In the genomic region with DNA sequence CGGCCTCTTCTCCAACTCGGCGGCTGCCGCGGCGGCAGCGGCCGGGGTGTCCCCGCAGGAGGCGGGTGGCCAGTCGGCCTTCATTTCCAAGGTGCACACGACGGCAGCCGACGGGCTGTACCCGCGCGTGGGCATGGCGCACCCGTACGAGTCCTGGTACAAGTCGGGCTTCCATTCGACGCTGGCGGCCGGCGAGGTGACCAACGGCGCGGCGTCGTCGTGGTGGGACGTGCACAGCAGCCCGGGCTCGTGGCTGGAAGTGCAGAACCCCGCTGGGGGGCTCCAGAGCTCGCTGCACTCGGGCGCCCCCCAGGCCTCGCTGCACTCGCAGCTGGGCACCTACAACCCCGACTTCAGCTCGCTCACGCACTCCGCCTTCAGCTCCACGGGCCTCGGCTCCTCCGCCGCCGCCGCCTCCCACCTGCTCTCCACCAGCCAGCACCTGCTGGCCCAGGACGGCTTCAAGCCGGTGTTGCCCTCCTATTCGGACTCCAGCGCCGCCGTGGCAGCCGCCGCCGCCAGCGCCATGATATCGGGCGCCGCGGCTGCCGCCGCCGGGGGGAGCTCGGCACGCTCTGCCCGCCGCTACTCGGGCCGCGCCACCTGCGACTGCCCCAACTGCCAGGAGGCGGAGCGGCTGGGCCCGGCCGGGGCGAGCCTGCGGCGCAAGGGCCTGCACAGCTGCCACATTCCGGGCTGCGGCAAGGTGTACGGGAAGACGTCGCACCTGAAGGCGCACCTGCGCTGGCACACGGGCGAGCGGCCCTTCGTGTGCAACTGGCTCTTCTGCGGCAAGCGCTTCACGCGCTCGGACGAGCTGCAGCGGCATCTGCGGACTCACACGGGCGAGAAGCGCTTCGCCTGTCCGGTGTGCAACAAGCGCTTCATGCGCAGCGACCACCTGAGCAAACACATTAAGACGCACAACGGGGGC, we compare ENCODE assay signal across 8 cellular contexts. TPM values are rescaled to one million over a fixed set of nuclear protein-coding genes. Genes with fewer than 3 reads are reported as not detected.
DNase-seq lines count a peak whose midpoint lies in the region; ATAC-seq and TF ChIP-seq lines count a peak whose summit lies in the region.

No MANE protein-coding gene starts in this region.

- H3K36me3 Mint-ChIP-seq in activated naive CD4-positive, alpha-beta T cell treated with anti-CD3 and anti-CD28 coated beads, Interleukin-2, amount 10 ng/mL, durations not matched to agents 7 days and 5 days, result peaks cover 5% of the 10 kb centered on the region

- H3K9ac ChIP-seq in iPS-20b (ENCODE audit: low read depth, low read length), result no peak overlapping the region

- WGBS in suprapubic skin, result 1% methylated on average over 59 of the region's 113 CpGs

- H3K4me1 ChIP-seq in HAP-1, result peaks cover 25% of the 10 kb centered on the region
- peaks cover 41% of the 10 kb centered on the region; the same call in 1 of the 2 replicates for H3K4me1 ChIP-seq in iPS-20b (ENCODE audit: insufficient read depth, low read length)
- peaks cover 69% of the 10 kb centered on the region for H3K4me1 ChIP-seq in suprapubic skin

- H3K9me3 Mint-ChIP-seq in activated naive CD4-positive, alpha-beta T cell treated with anti-CD3 and anti-CD28 coated beads, Interleukin-2, amount 10 ng/mL, durations not matched to agents 7 days and 5 days, result no peaks in the 10 kb centered on the region

- peaks cover 7% of the 10 kb centered on the region; the same call in 1 of the 2 replicates for H3K27me3 ChIP-seq in HAP-1 (ENCODE audit: low read depth)
- peaks cover 100% of the 10 kb centered on the region for H3K27me3 ChIP-seq in iPS-20b (ENCODE audit: insufficient read depth, low read length)
- H3K27me3 ChIP-seq in suprapubic skin, result peaks cover 98% of the 10 kb centered on the region

- no peak for TF ChIP-seq EP300 in suprapubic skin (IDR thresholded peaks at IDR 0.05)

- CTCF ChIA-PET in activated naive CD4-positive, alpha-beta T cell treated with anti-CD3 and anti-CD28 coated beads, Interleukin-2, amount 10 ng/mL, durations not matched to agents 7 days and 5 days (lab: Charles Lee), result interaction anchor here (1.0 to 1.1 kb wide), 2 partner anchors 11 to 888 kb away, joined by 3 to 6 read pairs; no protein-coding TSS in a partner anchor

- H3K27ac Mint-ChIP-seq in activated naive CD4-positive, alpha-beta T cell treated with anti-CD3 and anti-CD28 coated beads, Interleukin-2, amount 10 ng/mL, durations not matched to agents 7 days and 5 days, result peak overlapping the region; percentile 83

- peak; percentile 85 for DNase-seq in ELF-1 (ENCODE audit: low read depth, low spot score)
- peak; percentile 51 to 78 for DNase-seq in HAP-1 (ENCODE audit: low spot score in 2 of 2)
- DNase-seq in NCI-H460 (ENCODE audit: extremely low read depth, low read depth), result peak; percentile 40
- DNase-seq in activated naive CD4-positive, alpha-beta T cell treated with anti-CD3 and anti-CD28 coated beads, Interleukin-2, amount 10 ng/mL, durations not matched to agents 7 days and 5 days, result no peak
- no peak for DNase-seq in suprapubic skin (ENCODE audit: low spot score in 2 of 2)
- no peak for DNase-seq in hypothalamus (lab: John Stamatoyannopoulos, UW)

- H3K4me1 Mint-ChIP-seq in activated naive CD4-positive, alpha-beta T cell treated with anti-CD3 and anti-CD28 coated beads, Interleukin-2, amount 10 ng/mL, durations not matched to agents 7 days and 5 days, result peaks cover 48% of the 10 kb centered on the region

- in situ Hi-C loops in HAP-1 (cut with MboI; ENCODE audit: low sequenced_read_pairs), result no loop called here

- peak overlapping the region; percentile 56 for H3K4me3 Mint-ChIP-seq in activated naive CD4-positive, alpha-beta T cell treated with anti-CD3 and anti-CD28 coated beads, Interleukin-2, amount 10 ng/mL, durations not matched to agents 7 days and 5 days

- TF ChIP-seq CTCF in suprapubic skin (IDR thresholded peaks at IDR 0.05), result no peak

- H3K27ac ChIP-seq in iPS-20b (ENCODE audit: low read length) (no peak overlapping the region), suprapubic skin (peak overlapping the region; percentile 65)

- H3K9me3 ChIP-seq in HAP-1 (no peaks in the 10 kb centered on the region), iPS-20b (ENCODE audit: insufficient read depth, low read depth, low read length) (no peaks in the 10 kb centered on the region), suprapubic skin (no peaks in the 10 kb centered on the region)

- H3K4me3 ChIP-seq in HAP-1 (peak overlapping the region; percentile 51), iPS-20b (ENCODE audit: low read length) (peak overlapping the region; percentile 59), suprapubic skin (peak overlapping the region; percentile 53)

- ATAC-seq in HG03095 (IDR thresholded peaks at IDR 0.05; ENCODE audit: unreplicated experiment), result no peak

- peaks cover 96% of the 10 kb centered on the region for H3K27me3 Mint-ChIP-seq in activated naive CD4-positive, alpha-beta T cell treated with anti-CD3 and anti-CD28 coated beads, Interleukin-2, amount 10 ng/mL, durations not matched to agents 7 days and 5 days

- H3K36me3 ChIP-seq in HAP-1 (replicated peaks), result no peaks in the 10 kb centered on the region
- H3K36me3 ChIP-seq in iPS-20b (ENCODE audit: insufficient read depth, low read depth, low read length), result no peaks in the 10 kb centered on the region
- no peaks in the 10 kb centered on the region for H3K36me3 ChIP-seq in suprapubic skin

- TF ChIP-seq POLR2A in suprapubic skin (IDR thresholded peaks at IDR 0.05), result no peak

RNA-seq across cellular contexts. Expression of gene SP9, which starts 1.9 kb away (rescaled TPM):
- not detected in 2 replicates for total RNA-seq in NCI-H460 (2014; rRNA removed; shearing (Covaris generic))
- not detected in 2 replicates for polyA plus RNA-seq in NCI-H460 (2014; cell fraction: nucleus; rRNA removed)
- 1 to 10 TPM in 1 of 4 donors, under 1 TPM in 3; 0.23 to 1.8 (median 0.44) TPM for total RNA-seq in suprapubic skin

RNA-seq across cellular contexts. Expression of gene SCRN3, which starts 58.9 kb away (rescaled TPM):
- total RNA-seq in NCI-H460 (2014; rRNA removed; shearing (Covaris generic)), result 22.3 and 30.3 TPM in 2 replicates
- polyA plus RNA-seq in NCI-H460 (2014; cell fraction: nucleus; rRNA removed), result 7.8 and 13.3 TPM in 2 replicates
- total RNA-seq in suprapubic skin, result 10 to 100 TPM; 10.5 to 32.7 (median 23.5) TPM

Comparison
In these comparisons a context has a peak if more than half of its experiments do, and no peak if none do; other contexts are left out.
1. DNase-seq: peak in ELF-1 (single experiment), HAP-1 (2 of 2) and NCI-H460 (single experiment); none in activated naive CD4-positive, alpha-beta T cell treated with anti-CD3 and anti-CD28 coated beads, Interleukin-2, amount 10 ng/mL, durations not matched to agents 7 days and 5 days (single experiment), suprapubic skin (0 of 2) and hypothalamus (0 of 51).
2. Peak in every context shown above with its lines, with median percentiles within 50 percentile points of each other: H3K4me3 ChIP-seq.